17 cellular contexts compared by ENCODE assay signal in genomic region chr2:181844551-181845290, GRCh38.
"Had no signal": no experiment of that assay in that cellular context is flagged by ENCODE, and none has a peak within 500 bp of the region (broad histone marks: within the 10 kb centered on the region; RNA-seq: fewer than 3 reads in every experiment).

No MANE protein-coding gene starts in this region.

- H3K36me3 ChIP-seq: esophagus muscularis mucosa, pancreas, stomach, thyroid gland had no signal

- H3K9me3 ChIP-seq: esophagus muscularis mucosa, pancreas, stomach, thyroid gland had no signal

- H3K27ac ChIP-seq: esophagus muscularis mucosa, stomach, thyroid gland had no signal

- H3K4me3 ChIP-seq: esophagus muscularis mucosa, lung, pancreas, stomach, thyroid gland had no signal

- H3K4me1 Mint-ChIP-seq: activated T-helper 17 cell treated with anti-CD3 and anti-CD28 coated beads, Interleukin-2, amount 50 U/mL, for 72 hours; naive B cell had no signal

- H3K4me3 Mint-ChIP-seq: activated T-helper 17 cell treated with anti-CD3 and anti-CD28 coated beads, Interleukin-2, amount 50 U/mL, for 72 hours; naive B cell had no signal

- H3K36me3 Mint-ChIP-seq: naive B cell had no signal

- DNase-seq: activated CD4-positive, alpha-beta T cell treated with anti-CD3 and anti-CD28 coated beads, Interleukin-2, amount 50 U/mL, for 4 hours; activated CD4-positive, CD25-positive, alpha-beta regulatory T cell treated with anti-CD3 and anti-CD28 coated beads, Interleukin-2, amount 50 U/mL, for 72 hours; activated naive CD4-positive, alpha-beta T cell treated with Interleukin-2 at 50 U/mL for 16 hours; aorta; glutamatergic neuron; naive B cell; pancreas; retina; stimulated activated CD4-positive, alpha-beta T cell treated with anti-CD3 and anti-CD28 coated beads, Interleukin-12 subunit alpha, Interleukin-12 subunit beta, amount 100 ng/mL, for 4 hours; stimulated activated CD4-positive, alpha-beta T cell treated with anti-CD3 and anti-CD28 coated beads, Interleukin-2, amount 100 ng/mL, for 24 hours; stomach; T-helper 1 cell; T1000; thyroid gland had no signal

- H3K27me3 ChIP-seq: esophagus muscularis mucosa, pancreas, stomach, thyroid gland had no signal

- ATAC-seq: activated T-helper 17 cell treated with anti-CD3 and anti-CD28 coated beads, Interleukin-2, amount 50 U/mL, for 72 hours; pancreas had no signal

- H3K27ac Mint-ChIP-seq: activated T-helper 17 cell treated with anti-CD3 and anti-CD28 coated beads, Interleukin-2, amount 50 U/mL, for 72 hours; naive B cell had no signal

- H3K9me3 Mint-ChIP-seq: activated T-helper 17 cell treated with anti-CD3 and anti-CD28 coated beads, Interleukin-2, amount 50 U/mL, for 72 hours; naive B cell had no signal
